ENCODE assay signal across 12 cellular contexts in genomic region chr14:101858791-101859537, GRCh38.
DNase-seq lines count a peak whose midpoint lies in the region; TF ChIP-seq lines count a peak whose summit lies in the region.
"Had no signal": no experiment of that assay in that cellular context is flagged by ENCODE, and none has a peak within 500 bp of the region (broad histone marks: within the 10 kb centered on the region; RNA-seq: fewer than 3 reads in every experiment).

No MANE protein-coding gene starts in this region.

- H3K27ac ChIP-seq in effector memory CD4-positive, alpha-beta T cell (ENCODE audit: insufficient read depth, low read length, poor library complexity, severe bottlenecking), result peak overlapping the region; percentile 54
- H3K27ac ChIP-seq: esophagus squamous epithelium had no signal

- no peaks in the 10 kb centered on the region for H3K9me3 ChIP-seq in effector memory CD4-positive, alpha-beta T cell (ENCODE audit: control insufficient read depth, low read length)
- H3K9me3 ChIP-seq: esophagus squamous epithelium had no signal

- TF ChIP-seq CTCF in osteocyte (IDR thresholded peaks at IDR 0.05) (no peak), GM13976 (IDR thresholded peaks at IDR 0.05; ENCODE audit: borderline replicate concordance, control extremely low read depth, extremely low read depth, insufficient read depth, missing control alignments) (no peak)

- peak; percentile 58 for DNase-seq in activated CD8-positive, alpha-beta memory T cell treated with anti-CD3 and anti-CD28 coated beads for 24 hours
- DNase-seq in activated CD8-positive, alpha-beta memory T cell treated with anti-CD3 and anti-CD28 coated beads, Interleukin-2, amount 50 U/mL, for 4 hours, result no peak
- DNase-seq in NCI-H2107 treated with DMSO at 0.1 percent for 48 hours (lab: John Stamatoyannopoulos, UW; ENCODE audit: unreplicated experiment) (peak; percentile 81), osteocyte (ENCODE audit: extremely low spot score, unreplicated experiment) (peak; percentile 66), H4 (ENCODE audit: low spot score) (no peak), NCI-H82 treated with DMSO at 0.1 percent for 48 hours (lab: John Stamatoyannopoulos, UW; ENCODE audit: unreplicated experiment) (no peak), GM13976 (ENCODE audit: low spot score) (no peak)
- DNase-seq in effector memory CD4-positive, alpha-beta T cell, result no peak
- DNase-seq: central memory CD4-positive, alpha-beta T cell; esophagus squamous epithelium; H9; KG1 had no signal

- H3K4me3 ChIP-seq in effector memory CD4-positive, alpha-beta T cell (ENCODE audit: insufficient read depth, low read depth, low read length, poor library complexity, severe bottlenecking), result no peak overlapping the region
- H3K4me3 ChIP-seq: esophagus squamous epithelium had no signal

- no peaks in the 10 kb centered on the region for H3K27me3 ChIP-seq in effector memory CD4-positive, alpha-beta T cell (replicated peaks; ENCODE audit: control insufficient read depth, insufficient read depth, low read length, poor library complexity, severe bottlenecking)
- H3K27me3 ChIP-seq: esophagus squamous epithelium had no signal

- H3K27ac Mint-ChIP-seq in osteocyte (ENCODE audit: unreplicated experiment), result peak overlapping the region; percentile 70

- H3K4me1 ChIP-seq in effector memory CD4-positive, alpha-beta T cell (ENCODE audit: control insufficient read depth, insufficient read depth, low read length, poor library complexity, severe bottlenecking), result peaks cover 13% of the 10 kb centered on the region

- peaks cover 14% of the 10 kb centered on the region for H3K36me3 Mint-ChIP-seq in osteocyte (ENCODE audit: unreplicated experiment)

- H3K4me3 Mint-ChIP-seq in osteocyte (ENCODE audit: unreplicated experiment), result peak overlapping the region; percentile 7
- H3K4me3 Mint-ChIP-seq: H9 had no signal

- H3K36me3 ChIP-seq in effector memory CD4-positive, alpha-beta T cell (ENCODE audit: control insufficient read depth, insufficient read depth, low read length), result peaks cover 42% of the 10 kb centered on the region

- no peaks in the 10 kb centered on the region for H3K9me3 Mint-ChIP-seq in osteocyte (ENCODE audit: unreplicated experiment)
- H3K9me3 Mint-ChIP-seq: H9 had no signal

- in situ Hi-C loops in GM13976 (cut with MboI; ENCODE audit: low sequenced_read_pairs, unreplicated experiment), result no loop called here

- H3K4me1 Mint-ChIP-seq in osteocyte (ENCODE audit: unreplicated experiment), result peaks cover 19% of the 10 kb centered on the region
- H3K4me1 Mint-ChIP-seq: H9 had no signal

- no peaks in the 10 kb centered on the region for H3K27me3 Mint-ChIP-seq in osteocyte (ENCODE audit: unreplicated experiment)

Comparison
In these comparisons a context has a peak if more than half of its experiments do, and no peak if none do; other contexts are left out.
1. DNase-seq: peak in activated CD8-positive, alpha-beta memory T cell treated with anti-CD3 and anti-CD28 coated beads for 24 hours (single experiment), NCI-H2107 treated with DMSO at 0.1 percent for 48 hours (single experiment) and osteocyte (single experiment); none in activated CD8-positive, alpha-beta memory T cell treated with anti-CD3 and anti-CD28 coated beads, Interleukin-2, amount 50 U/mL, for 4 hours (single experiment), effector memory CD4-positive, alpha-beta T cell (0 of 3), H4 (single experiment), NCI-H82 treated with DMSO at 0.1 percent for 48 hours (single experiment) and GM13976 (single experiment).